19 cellular contexts compared by ENCODE assay signal in the genomic region with DNA sequence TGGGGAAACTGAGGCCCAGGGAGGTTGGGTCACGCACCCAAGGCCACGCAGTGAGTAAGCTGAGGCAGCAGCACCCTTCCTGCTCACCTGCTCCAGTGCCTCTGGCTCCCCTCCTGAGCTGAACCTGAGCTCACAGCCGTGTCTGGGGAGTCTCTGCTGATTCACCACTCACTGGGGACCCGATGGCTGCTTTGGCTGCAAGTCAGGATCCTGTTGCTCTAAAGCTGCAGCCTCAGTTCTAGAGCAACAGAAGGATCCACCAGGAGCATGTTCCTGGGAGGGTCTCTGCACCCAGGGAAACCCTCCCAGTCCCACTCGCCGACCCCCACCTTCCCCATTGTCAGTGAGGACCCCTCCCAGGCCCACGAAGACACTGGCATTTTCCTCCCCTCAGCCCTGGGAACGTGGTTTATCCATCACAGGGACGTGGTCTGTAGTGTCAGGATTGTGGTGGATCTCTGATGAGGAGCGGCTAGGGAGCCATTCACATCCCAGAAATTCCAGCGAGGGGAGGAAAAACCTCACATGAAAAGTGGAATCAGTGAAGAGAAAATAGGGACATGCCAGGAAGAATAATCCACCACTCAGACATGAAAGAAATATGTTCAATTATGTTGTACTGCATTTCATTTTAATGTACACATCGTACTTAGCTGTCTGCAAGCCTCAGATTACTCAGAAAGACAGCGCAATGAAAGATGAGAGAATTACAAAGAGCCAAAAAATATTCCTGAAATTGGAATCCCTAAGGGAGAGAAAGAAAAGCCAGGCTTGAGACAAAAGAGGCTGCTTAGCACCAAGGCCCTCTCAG.
"Had no signal": no experiment of that assay in that cellular context is flagged by ENCODE, and none has a peak within 500 bp of the region (broad histone marks: within the 10 kb centered on the region; RNA-seq: fewer than 3 reads in every experiment).

No MANE protein-coding gene starts in this region.

- H3K36me3 Mint-ChIP-seq: activated naive CD4-positive, alpha-beta T cell treated with anti-CD3 and anti-CD28 coated beads, Interleukin-2, amount 10 ng/mL, durations not matched to agents 7 days and 5 days; naive B cell had no signal

- H3K27ac ChIP-seq: dorsolateral prefrontal cortex, lower lobe of right lung, testis had no signal

- H3K36me3 ChIP-seq: lower lobe of right lung had no signal

- H3K27ac Mint-ChIP-seq: activated naive CD4-positive, alpha-beta T cell treated with anti-CD3 and anti-CD28 coated beads, Interleukin-2, amount 10 ng/mL, durations not matched to agents 7 days and 5 days; naive B cell had no signal

- H3K9me3 ChIP-seq: lower lobe of right lung, testis had no signal

- ATAC-seq: left lobe of liver, lower lobe of right lung, sciatic nerve had no signal

- FAIRE-seq: small intestine had no signal

- H3K4me1 Mint-ChIP-seq: activated naive CD4-positive, alpha-beta T cell treated with anti-CD3 and anti-CD28 coated beads, Interleukin-2, amount 10 ng/mL, durations not matched to agents 7 days and 5 days; neural crest cell had no signal

- H3K4me3 ChIP-seq: dorsolateral prefrontal cortex, lower lobe of right lung, testis had no signal

- H3K9me3 Mint-ChIP-seq: activated naive CD4-positive, alpha-beta T cell treated with anti-CD3 and anti-CD28 coated beads, Interleukin-2, amount 10 ng/mL, durations not matched to agents 7 days and 5 days; neural crest cell had no signal

- H3K27me3 ChIP-seq: testis had no signal

- H3K4me3 Mint-ChIP-seq: activated naive CD4-positive, alpha-beta T cell treated with anti-CD3 and anti-CD28 coated beads, Interleukin-2, amount 10 ng/mL, durations not matched to agents 7 days and 5 days; naive B cell; neural crest cell had no signal

- DNase-seq: activated CD4-positive, alpha-beta T cell treated with anti-CD3 and anti-CD28 coated beads for 1 hour; activated CD4-positive, alpha-beta T cell treated with anti-CD3 and anti-CD28 coated beads, Interleukin-2, amount 50 U/mL, for 1 hour; activated effector memory CD4-positive, alpha-beta T cell treated with anti-CD3 and anti-CD28 coated beads, Interleukin-2, amount 50 U/mL, for 16 hours; activated naive CD4-positive, alpha-beta T cell treated with anti-CD3 and anti-CD28 coated beads, Interleukin-2, amount 10 ng/mL, durations not matched to agents 7 days and 5 days; activated T-cell treated with anti-CD3 and anti-CD28 coated beads for 4 hours; caudate nucleus; dorsolateral prefrontal cortex; lower lobe of right lung; mesendoderm; naive B cell; small intestine; stimulated activated CD4-positive, alpha-beta T cell treated with anti-CD3 and anti-CD28 coated beads, Interleukin-15, amount 100 ng/mL, for 24 hours; stimulated activated naive CD4-positive, alpha-beta T cell; T-helper 9 cell; testis; trophoblast cell had no signal

- H3K4me1 ChIP-seq: lower lobe of right lung, testis had no signal
